In genomic region chr2:192718340-192718739, GRCh38 we compare ENCODE assay signal across 1 cellular context.
TF ChIP-seq lines count a peak whose summit lies in the region.

No MANE protein-coding gene starts in this region.

TF ChIP-seq in HepG2, 621 proteins besides CTCF, POLR2A, EP300 and RAD21:
- no peak for TF ChIP-seq FUBP1 (CRISPR knock-in tag; IDR thresholded peaks at IDR 0.05; ENCODE audit: borderline replicate concordance)
- no peak for TF ChIP-seq JUN (CRISPR knock-in tag; IDR thresholded peaks at IDR 0.05)
- TF ChIP-seq ZNF646 (CRISPR knock-in tag; IDR thresholded peaks at IDR 0.05), result no peak
- TF ChIP-seq NFATC3 (CRISPR knock-in tag; IDR thresholded peaks at IDR 0.05), result no peak
- no peak for TF ChIP-seq ZNF552 (CRISPR knock-in tag; IDR thresholded peaks at IDR 0.05; ENCODE audit: borderline replicate concordance)
- peak; percentile 38 to 60; a peak in 3 of 4 replicates for TF ChIP-seq MAFK (conservative IDR thresholded peaks at IDR 0.05 in 1 of 2, IDR thresholded peaks at IDR 0.05 in 1 of 2; ENCODE audit: low read length in 2 of 2)
- peak; percentile 23; the same call in 1 of the 2 replicates for TF ChIP-seq MAFF (IDR thresholded peaks at IDR 0.05; ENCODE audit: low read depth, low read length)
- no peak for TF ChIP-seq ZNF407 (CRISPR knock-in tag; IDR thresholded peaks at IDR 0.05; ENCODE audit: not compliant biosample characterization)
- no peak for TF ChIP-seq GATAD2A (CRISPR knock-in tag; IDR thresholded peaks at IDR 0.05)
TF ChIP-seq in HepG2: peak in this region for 2.
